9 cellular contexts compared by ENCODE assay signal in the genomic region with DNA sequence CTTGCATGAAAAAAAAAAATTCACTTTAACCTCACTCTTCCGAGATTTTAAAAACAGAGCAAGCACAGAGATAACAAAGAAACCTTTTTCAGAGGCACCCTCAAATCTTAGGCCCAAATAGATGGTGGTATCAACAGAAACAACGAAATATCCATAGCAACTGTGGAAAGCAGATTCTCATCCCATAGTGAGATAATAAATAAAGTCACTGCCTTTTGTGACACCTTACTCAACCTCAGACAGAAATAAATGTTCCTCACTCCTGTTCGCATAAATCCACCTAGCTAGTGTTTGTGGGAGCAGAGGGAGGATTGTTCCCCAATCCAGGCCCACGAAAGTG.
DNase-seq lines count a peak whose midpoint lies in the region; ATAC-seq, FAIRE-seq and TF ChIP-seq lines count a peak whose summit lies in the region.
"Had no signal": no experiment of that assay in that cellular context is flagged by ENCODE, and none has a peak within 500 bp of the region (broad histone marks: within the 10 kb centered on the region; RNA-seq: fewer than 3 reads in every experiment).

No MANE protein-coding gene starts in this region.

- no peaks in the 10 kb centered on the region for H3K9me2 ChIP-seq in Loucy (replicated peaks; ENCODE audit: low read depth, low read length)

- DNase-seq in astrocyte (ENCODE audit: low read depth) (no peak), thoracic aorta (ENCODE audit: low spot score) (no peak), NCI-H2196 (lab: John Stamatoyannopoulos, UW; ENCODE audit: unreplicated experiment) (no peak)
- no peak for DNase-seq in stimulated activated naive CD4-positive, alpha-beta T cell treated with Interleukin-2 at 50 U/mL for 16 hours (lab: John Stamatoyannopoulos, UW)
- DNase-seq: MM.1S had no signal

- TF ChIP-seq CTCF in Loucy (conservative IDR thresholded peaks at IDR 0.05; ENCODE audit: low read length) = no peak
- no peak for TF ChIP-seq CTCF in astrocyte (IDR thresholded peaks at IDR 0.05; ENCODE audit: insufficient read depth, low read depth, low read length)
- no peak for TF ChIP-seq CTCF in thoracic aorta (IDR thresholded peaks at IDR 0.05)

- no peaks in the 10 kb centered on the region for H3K79me2 ChIP-seq in Loucy (ENCODE audit: insufficient read depth, low read length)
- H3K79me2 ChIP-seq in astrocyte (ENCODE audit: insufficient read depth, low read length) = no peaks in the 10 kb centered on the region

- FAIRE-seq in astrocyte (lab: Jason Lieb, UNC) = no peak

- H3K27ac ChIP-seq in astrocyte (ENCODE audit: low read depth, low read length) = peak overlapping the region; percentile 92
- peak overlapping the region; percentile 86 for H3K27ac ChIP-seq in mesodermal cell (ENCODE audit: low read depth, low read length, severe bottlenecking)
- peak overlapping the region; percentile 82 to 91 for H3K27ac ChIP-seq in thoracic aorta

- H3K9me3 Mint-ChIP-seq in astrocyte (ENCODE audit: unreplicated experiment) = no peaks in the 10 kb centered on the region
- H3K9me3 Mint-ChIP-seq: T-helper 1 cell treated with Interleukin-12 subunit alpha and Interleukin-12 subunit beta and Interleukin-4 antibody, amounts not matched to agents 30 μg/mL and 1 μg/mL, for 36 hours had no signal

- H3K36me3 Mint-ChIP-seq in astrocyte (ENCODE audit: low read depth, unreplicated experiment) = peaks cover 4% of the 10 kb centered on the region

- H3K27me3 Mint-ChIP-seq in astrocyte (ENCODE audit: low read depth, unreplicated experiment) = no peaks in the 10 kb centered on the region

- H3K4me3 Mint-ChIP-seq in astrocyte (ENCODE audit: unreplicated experiment) = peak overlapping the region; percentile 20
- H3K4me3 Mint-ChIP-seq: T-helper 1 cell treated with Interleukin-12 subunit alpha and Interleukin-12 subunit beta and Interleukin-4 antibody, amounts not matched to agents 30 μg/mL and 1 μg/mL, for 36 hours had no signal

- no CpG with 5 or more reads among the region's 4 CpGs for WGBS in mesodermal cell (ENCODE audit: insufficient coverage in 2 of 2), 2 experiments

- peaks cover 4% of the 10 kb centered on the region; the same call in 1 of the 2 replicates for H3F3A ChIP-seq in Loucy (ENCODE audit: low read depth)

- H4K20me1 ChIP-seq in Loucy (ENCODE audit: insufficient read depth, low read length, poor library complexity, severe bottlenecking) = no peaks in the 10 kb centered on the region
- H4K20me1 ChIP-seq in astrocyte (ENCODE audit: insufficient read depth, low read length) = no peaks in the 10 kb centered on the region

- H3K9me3 ChIP-seq in Loucy (ENCODE audit: insufficient read depth, low read depth, low read length) (no peaks in the 10 kb centered on the region), astrocyte (ENCODE audit: insufficient read depth, low read depth, low read length) (no peaks in the 10 kb centered on the region), mesodermal cell (ENCODE audit: control insufficient read depth, low read length) (no peaks in the 10 kb centered on the region), thoracic aorta (no peaks in the 10 kb centered on the region)

- H2AFZ ChIP-seq in Loucy (ENCODE audit: low read length) (peak overlapping the region; percentile 59), astrocyte (ENCODE audit: low read depth, low read length) (peak overlapping the region; percentile 48)

- H3K4me1 ChIP-seq in Loucy (ENCODE audit: insufficient read depth, low read length, poor library complexity, severe bottlenecking) (peaks cover 46% of the 10 kb centered on the region), astrocyte (ENCODE audit: insufficient read depth, low read length) (peaks cover 55% of the 10 kb centered on the region), mesodermal cell (ENCODE audit: control insufficient read depth, insufficient read depth, low read length, poor library complexity, severe bottlenecking) (peaks cover 63% of the 10 kb centered on the region), thoracic aorta (ENCODE audit: control insufficient read depth in 1 of 2, low read depth in 2 of 2) (peaks cover 28 to 64% of the 10 kb centered on the region in 2 donors)

- H3K27ac Mint-ChIP-seq in astrocyte (ENCODE audit: unreplicated experiment) = peak overlapping the region; percentile 81
- H3K27ac Mint-ChIP-seq: T-helper 1 cell treated with Interleukin-12 subunit alpha and Interleukin-12 subunit beta and Interleukin-4 antibody, amounts not matched to agents 30 μg/mL and 1 μg/mL, for 36 hours had no signal

- H3K4me1 Mint-ChIP-seq in astrocyte (ENCODE audit: low read depth, unreplicated experiment) = peaks cover 66% of the 10 kb centered on the region

- ATAC-seq in thoracic aorta (ENCODE audit: insufficient number of reproducible peaks, low FRiP score, low read depth) (no peak), HG03175 (IDR thresholded peaks at IDR 0.05; ENCODE audit: unreplicated experiment) (no peak)

- H3K36me3 ChIP-seq in Loucy (ENCODE audit: insufficient read depth, low read length) (no peaks in the 10 kb centered on the region), astrocyte (ENCODE audit: insufficient read depth, low read length) (no peaks in the 10 kb centered on the region), mesodermal cell (ENCODE audit: control insufficient read depth, insufficient read depth, low read length) (no peaks in the 10 kb centered on the region), thoracic aorta (no peaks in the 10 kb centered on the region)

- H3K9ac ChIP-seq in Loucy (ENCODE audit: low read depth, low read length, poor library complexity, severe bottlenecking) (peak overlapping the region; percentile 76), astrocyte (ENCODE audit: low read length) (peak overlapping the region; percentile 73)

- no peaks in the 10 kb centered on the region for H3K27me3 ChIP-seq in Loucy (ENCODE audit: insufficient read depth, low read length, poor library complexity, severe bottlenecking)
- no peaks in the 10 kb centered on the region for H3K27me3 ChIP-seq in astrocyte (ENCODE audit: insufficient read depth, low read length)
- H3K27me3 ChIP-seq in thoracic aorta (replicated peaks; ENCODE audit: insufficient read depth) = no peaks in the 10 kb centered on the region

- H3K4me2 ChIP-seq in Loucy (ENCODE audit: low read depth, low read length, poor library complexity, severe bottlenecking) = peak overlapping the region; percentile 79
- peak overlapping the region; percentile 77 for H3K4me2 ChIP-seq in astrocyte (ENCODE audit: low read length)

- H3K4me3 ChIP-seq in Loucy (ENCODE audit: low read length, poor library complexity, severe bottlenecking) (peak overlapping the region; percentile 63), astrocyte (ENCODE audit: insufficient read depth, low read depth, low read length) (peak overlapping the region; percentile 3), mesodermal cell (ENCODE audit: extremely low read depth, insufficient read depth, low read length, poor library complexity, severe bottlenecking) (no peak overlapping the region), thoracic aorta (no peak overlapping the region)

Comparison
In these comparisons a context has a peak if more than half of its experiments do, and no peak if none do; other contexts are left out.
1. H3K4me3 ChIP-seq: peak in Loucy (single experiment) and astrocyte (single experiment); none in mesodermal cell (single experiment) and thoracic aorta (single experiment).
2. Peak in every context shown above with its lines, with median percentiles within 50 percentile points of each other: H3K27ac ChIP-seq.